ENCODE assay signal across 31 cellular contexts in genomic region chr12:114735680-114736374, GRCh38. TPM values are rescaled to one million over a fixed set of nuclear protein-coding genes. Genes with fewer than 3 reads are reported as not detected.
A peak's percentile ranks its signal among the peaks of the same experiment; 100 is the strongest.
DNase-seq lines count a peak whose midpoint lies in the region; ATAC-seq, FAIRE-seq and TF ChIP-seq lines count a peak whose summit lies in the region.
"Had no signal": no experiment of that assay in that cellular context is flagged by ENCODE, and none has a peak within 500 bp of the region (broad histone marks: within the 10 kb centered on the region; RNA-seq: fewer than 3 reads in every experiment).

No MANE protein-coding gene starts in this region.

- no peak overlapping the region for H2BK5ac ChIP-seq in mesendoderm (ENCODE audit: low read length)

- H3K9ac ChIP-seq in HUES48 (ENCODE audit: low read depth, low read length) (no peak overlapping the region), mesendoderm (ENCODE audit: low read length) (peak overlapping the region; percentile 24)

- H3K27ac ChIP-seq in HUES48 (ENCODE audit: low read depth, low read length) (no peak overlapping the region), coronary artery (no peak overlapping the region), mesendoderm (ENCODE audit: low read depth, low read length) (no peak overlapping the region), small intestine (ENCODE audit: low read depth in 1 of 2, low read length in 1 of 2) (no peak overlapping the region)
- H3K27ac ChIP-seq: A549, brain microvascular endothelial cell, gastrocnemius medialis, HL-60, sigmoid colon had no signal

- H4K8ac ChIP-seq in mesendoderm (ENCODE audit: low read depth, low read length): no peak overlapping the region

- intact Hi-C loops in Right ventricle myocardium superior (cut with DNase I): no loop called here

- no peak overlapping the region for H2BK120ac ChIP-seq in mesendoderm (ENCODE audit: low read depth, low read length)

- peak overlapping the region; percentile 20 for H3K4me2 ChIP-seq in mesendoderm (ENCODE audit: low read length)
- H3K4me2 ChIP-seq: A549 had no signal

- whole genome bisulfite sequencing in mesendoderm (ENCODE audit: extremely low coverage, insufficient coverage, low lambda C conversion rate): no CpG with 5 or more reads among the region's 43 CpGs
- WGBS in small intestine, 3 donors: 17 to 24% (median 23%) methylated on average over 43 of the region's 43 CpGs

- no peaks in the 10 kb centered on the region for H3K79me2 ChIP-seq in mesendoderm (ENCODE audit: control insufficient read depth, insufficient read depth, low read length)

- no peak for FAIRE-seq in small intestine (lab: Jason Lieb, UNC)
- no peak for FAIRE-seq in H54 (lab: Jason Lieb, UNC)
- FAIRE-seq: A549, endothelial cell of umbilical vein had no signal

- no peak overlapping the region for H2AK5ac ChIP-seq in mesendoderm (ENCODE audit: low read length)

- DNase-seq in coronary artery (ENCODE audit: low spot score): no peak
- DNase-seq in mesendoderm: no peak
- DNase-seq in small intestine: peak; percentile 22
- DNase-seq in Right ventricle myocardium superior: no peak
- DNase-seq in H54 (ENCODE audit: insufficient read length, low spot score): no peak
- DNase-seq: activated CD4-positive, alpha-beta memory T cell treated with anti-CD3 and anti-CD28 coated beads for 36 hours; activated CD4-positive, alpha-beta T cell treated with anti-CD3 and anti-CD28 coated beads for 1 hour; activated CD8-positive, alpha-beta memory T cell treated with anti-CD3 and anti-CD28 coated beads, Interleukin-2, amount 50 U/mL, for 48 hours; activated naive CD4-positive, alpha-beta T cell treated with Interleukin-2 at 50 U/mL for 16 hours; CD4-positive, CD25-positive, alpha-beta regulatory T cell; DND-41; gastrocnemius medialis; GOT3; left cardiac atrium; mammary epithelial cell; NCI-H1436; NCI-H748 treated with DMSO at 0.1 percent for 48 hours; SHP77 treated with DMSO at 0.1 percent for 48 hours; sigmoid colon; stimulated activated CD4-positive, alpha-beta T cell treated with anti-CD3 and anti-CD28 coated beads, Interleukin-15, amount 100 ng/mL, for 24 hours; stimulated activated CD4-positive, alpha-beta T cell treated with anti-CD3 and anti-CD28 coated beads, Interleukin-4, amount 100 ng/mL, for 4 hours had no signal

- H3K23ac ChIP-seq in mesendoderm (ENCODE audit: low read length): no peak overlapping the region

- H2BK15ac ChIP-seq in mesendoderm (replicated peaks; ENCODE audit: low read depth): no peak overlapping the region

- H3K36me3 ChIP-seq in HUES48 (ENCODE audit: control insufficient read depth, insufficient read depth, low read length) (no peaks in the 10 kb centered on the region), mesendoderm (ENCODE audit: control insufficient read depth, insufficient read depth, low read length) (no peaks in the 10 kb centered on the region), small intestine (ENCODE audit: control insufficient read depth in 2 of 2, insufficient read depth in 2 of 2, low read length in 2 of 2) (no peaks in the 10 kb centered on the region)
- H3K36me3 ChIP-seq: brain microvascular endothelial cell, gastrocnemius medialis, sigmoid colon had no signal

- H3K4me3 ChIP-seq in HUES48 (ENCODE audit: low read depth, low read length): peak overlapping the region; percentile 53
- peak overlapping the region; percentile 38 for H3K4me3 ChIP-seq in coronary artery
- no peak overlapping the region for H3K4me3 ChIP-seq in mesendoderm (ENCODE audit: low read length)
- H3K4me3 ChIP-seq in small intestine (ENCODE audit: low read depth in 1 of 2, low read length in 2 of 2): no peak overlapping the region
- H3K4me3 ChIP-seq: A549 had no signal

- H3K18ac ChIP-seq in mesendoderm (ENCODE audit: low read length): peak overlapping the region; percentile 28

- peak overlapping the region; percentile 24 for H3K4ac ChIP-seq in mesendoderm (ENCODE audit: low read depth, low read length)

- no peak for TF ChIP-seq POLR2A in H54 (IDR thresholded peaks at IDR 0.05; ENCODE audit: low read depth, low read length)

- H3K56ac ChIP-seq in mesendoderm (ENCODE audit: low read length): peak overlapping the region; percentile 44

- no peaks in the 10 kb centered on the region for H3K9me3 ChIP-seq in HUES48 (ENCODE audit: control insufficient read depth, insufficient read depth, low read length)
- no peaks in the 10 kb centered on the region for H3K9me3 ChIP-seq in small intestine (ENCODE audit: control insufficient read depth, low read depth)
- H3K9me3 ChIP-seq: A549, gastrocnemius medialis, sigmoid colon had no signal

- H3K4me1 ChIP-seq in HUES48 (ENCODE audit: control insufficient read depth, insufficient read depth, low read length) (peaks cover 5% of the 10 kb centered on the region), mesendoderm (ENCODE audit: control insufficient read depth, low read depth, low read length) (no peaks in the 10 kb centered on the region), small intestine (ENCODE audit: control insufficient read depth in 2 of 2, insufficient read depth in 1 of 2, low read depth in 1 of 2, low read length in 1 of 2) (peaks cover 0 to 3% of the 10 kb centered on the region in 2 donors)
- H3K4me1 ChIP-seq: A549, gastrocnemius medialis had no signal

- ATAC-seq in Right ventricle myocardium superior (ENCODE audit: poor library complexity) (no peak), HG02870 (IDR thresholded peaks at IDR 0.05; ENCODE audit: unreplicated experiment) (no peak), HG02885 (IDR thresholded peaks at IDR 0.05; ENCODE audit: poor library complexity, unreplicated experiment) (no peak)
- ATAC-seq: A549, gastrocnemius medialis, left cardiac atrium, Panc1 had no signal

- no peaks in the 10 kb centered on the region for H3K79me1 ChIP-seq in mesendoderm (ENCODE audit: low read length)

- no peak overlapping the region for H4K5ac ChIP-seq in mesendoderm (ENCODE audit: low read length)

- TF ChIP-seq CTCF in coronary artery (IDR thresholded peaks at IDR 0.05): no peak

- H3K27me3 ChIP-seq in HUES48 (ENCODE audit: control insufficient read depth, insufficient read depth, low read length) (peaks cover 44% of the 10 kb centered on the region), mesendoderm (ENCODE audit: insufficient read depth, low read length, poor library complexity) (no peaks in the 10 kb centered on the region), small intestine (ENCODE audit: control insufficient read depth in 2 of 2, insufficient read depth in 2 of 2, low read length in 2 of 2) (peaks cover 0 to 5% of the 10 kb centered on the region in 2 donors)

RNA-seq across cellular contexts. Expression of gene TBX3, which starts 51.9 kb away (rescaled TPM):
- polyA plus RNA-seq in mesendoderm (2013, experiment 1 of 2): 2.1 TPM
- 2.1 TPM for polyA plus RNA-seq in mesendoderm (2013, experiment 2 of 2)
- polyA plus RNA-seq in small intestine: 100 to 1,000 TPM in 1 of 3 donors, 10 to 100 TPM in 2; 18.8 to 104 (median 53.5) TPM
- total RNA-seq in Right ventricle myocardium superior: 11.8 TPM
- total RNA-seq: activated CD4-positive, alpha-beta memory T cell treated with anti-CD3 and anti-CD28 coated beads for 36 hours; activated T-helper 1 cell treated with anti-CD3 and anti-CD28 coated beads, Interleukin-12 subunit alpha, Interleukin-12 subunit beta, Interleukin-2, Interleukin-4 antibody, amounts not matched to agents 30 ng/mL and 10 ng/mL and 1 ng/mL, durations not matched to agents 14 hours and 24 hours and 36 hours; CD4-positive, CD25-positive, alpha-beta regulatory T cell; T-helper 2 cell treated with Interferon-gamma antibody and Interleukin-4, amounts not matched to agents 100 ng/mL and 5 ng/mL, for 36 hours had no signal
- polyA plus RNA-seq: CD4-positive, CD25-positive, alpha-beta regulatory T cell had no signal

Comparison
In these comparisons a context has a peak if more than half of its experiments do, and no peak if none do; other contexts are left out.
1. H3K4me3 ChIP-seq: peak in HUES48 (single experiment) and coronary artery (single experiment); none in mesendoderm (single experiment) and small intestine (0 of 2).